ENCODE assay signal across 1 cellular context in the genomic region with DNA sequence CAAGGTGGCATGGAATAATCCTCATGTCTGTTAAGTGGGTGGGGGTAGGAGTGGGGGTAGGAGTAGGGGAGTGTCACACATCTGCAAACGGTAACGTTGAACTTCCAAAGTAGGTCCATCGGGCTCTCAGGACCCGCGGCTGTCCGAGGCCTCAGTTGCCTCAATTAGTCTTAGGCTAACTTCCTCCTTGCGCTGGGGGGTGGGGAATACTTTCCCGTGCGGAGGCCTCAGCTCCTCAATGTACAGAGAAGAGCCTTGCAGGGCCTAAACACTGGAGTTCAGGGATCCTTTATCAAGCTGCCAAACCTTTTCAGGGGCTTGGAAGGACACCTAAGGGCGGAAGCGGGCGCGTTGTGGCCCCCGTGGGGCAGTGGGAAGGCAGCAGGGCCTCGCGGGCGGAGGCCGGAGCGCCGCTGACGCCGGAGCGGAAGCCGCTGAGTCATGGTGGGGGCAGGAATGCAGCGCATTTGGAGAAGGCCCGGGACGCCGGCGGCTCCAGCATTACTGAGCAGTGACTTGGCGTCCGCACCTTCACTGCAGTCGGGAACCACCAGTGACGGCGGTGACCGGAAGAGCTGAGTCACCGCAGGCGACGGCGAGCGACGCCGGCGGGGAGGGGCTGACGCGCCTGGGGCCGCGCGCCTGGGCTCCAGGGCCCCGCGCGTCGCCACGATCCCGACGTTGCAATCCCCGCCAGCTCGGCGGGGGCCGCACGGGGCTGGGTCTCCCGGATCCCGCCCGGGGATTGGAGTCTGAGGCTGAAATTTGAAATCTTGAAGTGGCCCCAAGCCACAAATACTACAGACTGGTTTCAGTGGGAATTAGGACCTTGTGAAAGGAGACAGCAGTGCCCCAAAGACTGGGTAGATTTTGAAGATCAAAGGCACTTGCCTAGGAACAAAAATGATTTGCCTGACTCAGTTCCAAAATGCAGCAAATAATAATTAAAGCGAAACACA.
TF ChIP-seq lines count a peak whose summit lies in the region.

No MANE protein-coding gene starts in this region.

TF ChIP-seq in HepG2, 621 proteins besides CTCF, POLR2A, EP300 and RAD21 (continued from another document and continues in another):
- peak; percentile 26; the same call in 1 of the 2 replicates for TF ChIP-seq NFAT5 (CRISPR knock-in tag; IDR thresholded peaks at IDR 0.05)
- TF ChIP-seq RORA (CRISPR knock-in tag; IDR thresholded peaks at IDR 0.05) = no peak
- peak; percentile 82; the same call in 1 of the 2 replicates for TF ChIP-seq KDM3A (CRISPR knock-in tag; IDR thresholded peaks at IDR 0.05; ENCODE audit: low read depth)
- TF ChIP-seq, protein P1, sequence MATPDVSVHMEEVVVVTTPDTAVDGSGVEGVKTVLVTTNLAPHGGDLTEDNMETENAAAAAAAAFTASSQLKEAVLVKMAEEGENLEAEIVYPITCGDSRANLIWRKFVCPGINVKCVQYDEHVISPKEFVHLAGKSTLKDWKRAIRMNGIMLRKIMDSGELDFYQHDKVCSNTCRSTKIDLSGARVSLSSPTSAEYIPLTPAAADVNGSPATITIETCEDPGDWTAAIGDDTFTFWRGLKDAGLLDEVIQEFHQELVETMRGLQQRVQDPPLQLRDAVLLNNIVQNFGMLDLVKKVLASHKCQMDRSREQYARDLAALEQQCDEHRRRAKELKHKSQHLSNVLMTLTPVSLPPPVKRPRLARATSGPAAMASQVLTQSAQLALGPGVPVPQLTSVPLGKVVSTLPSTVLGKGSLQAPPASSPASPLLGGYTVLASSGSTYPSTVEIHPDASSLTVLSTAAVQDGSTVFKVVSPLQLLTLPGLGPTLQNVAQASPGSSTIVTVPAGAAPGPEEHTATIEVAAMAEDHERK (CRISPR knock-in tag; IDR thresholded peaks at IDR 0.05; ENCODE audit: low read depth) = peak; percentile 85
- TF ChIP-seq SRF (IDR thresholded peaks at IDR 0.05; ENCODE audit: low read depth, low read length) = no peak
- TF ChIP-seq KLF12 (CRISPR knock-in tag; IDR thresholded peaks at IDR 0.05; ENCODE audit: borderline replicate concordance) = peak; percentile 76; the same call in 1 of the 2 replicates
- TF ChIP-seq EEA1 (CRISPR knock-in tag; IDR thresholded peaks at IDR 0.05; ENCODE audit: borderline replicate concordance) = no peak
- no peak for TF ChIP-seq ZNF569 (CRISPR knock-in tag; IDR thresholded peaks at IDR 0.05; ENCODE audit: borderline replicate concordance)
- peak; percentile 85 for TF ChIP-seq MAX (IDR thresholded peaks at IDR 0.05)
- TF ChIP-seq, protein P2, sequence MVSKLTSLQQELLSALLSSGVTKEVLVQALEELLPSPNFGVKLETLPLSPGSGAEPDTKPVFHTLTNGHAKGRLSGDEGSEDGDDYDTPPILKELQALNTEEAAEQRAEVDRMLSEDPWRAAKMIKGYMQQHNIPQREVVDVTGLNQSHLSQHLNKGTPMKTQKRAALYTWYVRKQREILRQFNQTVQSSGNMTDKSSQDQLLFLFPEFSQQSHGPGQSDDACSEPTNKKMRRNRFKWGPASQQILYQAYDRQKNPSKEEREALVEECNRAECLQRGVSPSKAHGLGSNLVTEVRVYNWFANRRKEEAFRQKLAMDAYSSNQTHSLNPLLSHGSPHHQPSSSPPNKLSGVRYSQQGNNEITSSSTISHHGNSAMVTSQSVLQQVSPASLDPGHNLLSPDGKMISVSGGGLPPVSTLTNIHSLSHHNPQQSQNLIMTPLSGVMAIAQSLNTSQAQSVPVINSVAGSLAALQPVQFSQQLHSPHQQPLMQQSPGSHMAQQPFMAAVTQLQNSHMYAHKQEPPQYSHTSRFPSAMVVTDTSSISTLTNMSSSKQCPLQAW (CRISPR knock-in tag; IDR thresholded peaks at IDR 0.05) = peak; percentile 83; the same call in 1 of the 2 replicates
- TF ChIP-seq JARID2 (CRISPR knock-in tag; IDR thresholded peaks at IDR 0.05; ENCODE audit: insufficient replicate concordance) = no peak
- TF ChIP-seq IRX3 (CRISPR knock-in tag; IDR thresholded peaks at IDR 0.05; ENCODE audit: borderline replicate concordance, low read depth) = peak; percentile 33; the same call in 1 of the 2 replicates
- TF ChIP-seq NR0B2 (CRISPR knock-in tag; IDR thresholded peaks at IDR 0.05) = peak; percentile 53; the same call in 1 of the 2 replicates
- no peak; the same call in 1 of the 2 replicates for TF ChIP-seq ZNF567 (CRISPR knock-in tag; IDR thresholded peaks at IDR 0.05; ENCODE audit: borderline replicate concordance)
- peak; percentile 89; the same call in 1 of the 2 replicates for TF ChIP-seq BRD4 (CRISPR knock-in tag; IDR thresholded peaks at IDR 0.05)
- no peak for TF ChIP-seq ZNF432 (CRISPR knock-in tag; IDR thresholded peaks at IDR 0.05; ENCODE audit: borderline replicate concordance)
- peak; percentile 57; the same call in 1 of the 2 replicates for TF ChIP-seq ZNF558 (CRISPR knock-in tag; IDR thresholded peaks at IDR 0.05; ENCODE audit: borderline replicate concordance)
- TF ChIP-seq, protein P3, sequence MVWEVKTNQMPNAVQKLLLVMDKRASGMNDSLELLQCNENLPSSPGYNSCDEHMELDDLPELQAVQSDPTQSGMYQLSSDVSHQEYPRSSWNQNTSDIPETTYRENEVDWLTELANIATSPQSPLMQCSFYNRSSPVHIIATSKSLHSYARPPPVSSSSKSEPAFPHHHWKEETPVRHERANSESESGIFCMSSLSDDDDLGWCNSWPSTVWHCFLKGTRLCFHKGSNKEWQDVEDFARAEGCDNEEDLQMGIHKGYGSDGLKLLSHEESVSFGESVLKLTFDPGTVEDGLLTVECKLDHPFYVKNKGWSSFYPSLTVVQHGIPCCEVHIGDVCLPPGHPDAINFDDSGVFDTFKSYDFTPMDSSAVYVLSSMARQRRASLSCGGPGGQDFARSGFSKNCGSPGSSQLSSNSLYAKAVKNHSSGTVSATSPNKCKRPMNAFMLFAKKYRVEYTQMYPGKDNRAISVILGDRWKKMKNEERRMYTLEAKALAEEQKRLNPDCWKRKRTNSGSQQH (CRISPR knock-in tag; IDR thresholded peaks at IDR 0.05; ENCODE audit: low read depth) = peak; percentile 58; the same call in 1 of the 2 replicates
- TF ChIP-seq HNRNPL (IDR thresholded peaks at IDR 0.05; ENCODE audit: low read depth, low read length) = peak; percentile 61; the same call in 1 of the 2 replicates
- peak; percentile 32; the same call in 1 of the 2 replicates for TF ChIP-seq RNF219 (CRISPR knock-in tag; IDR thresholded peaks at IDR 0.05)
- TF ChIP-seq NCOA2 (CRISPR knock-in tag; IDR thresholded peaks at IDR 0.05) = peak; percentile 79
- peak; percentile 90; the same call in 1 of the 2 replicates for TF ChIP-seq GLI4 (CRISPR knock-in tag; IDR thresholded peaks at IDR 0.05; ENCODE audit: borderline replicate concordance)
- peak; percentile 52; the same call in 1 of the 2 replicates for TF ChIP-seq SNAPC2 (CRISPR knock-in tag; IDR thresholded peaks at IDR 0.05)
- peak; percentile 78 for TF ChIP-seq PAXIP1 (CRISPR knock-in tag; conservative IDR thresholded peaks at IDR 0.05)
- TF ChIP-seq, protein P4, sequence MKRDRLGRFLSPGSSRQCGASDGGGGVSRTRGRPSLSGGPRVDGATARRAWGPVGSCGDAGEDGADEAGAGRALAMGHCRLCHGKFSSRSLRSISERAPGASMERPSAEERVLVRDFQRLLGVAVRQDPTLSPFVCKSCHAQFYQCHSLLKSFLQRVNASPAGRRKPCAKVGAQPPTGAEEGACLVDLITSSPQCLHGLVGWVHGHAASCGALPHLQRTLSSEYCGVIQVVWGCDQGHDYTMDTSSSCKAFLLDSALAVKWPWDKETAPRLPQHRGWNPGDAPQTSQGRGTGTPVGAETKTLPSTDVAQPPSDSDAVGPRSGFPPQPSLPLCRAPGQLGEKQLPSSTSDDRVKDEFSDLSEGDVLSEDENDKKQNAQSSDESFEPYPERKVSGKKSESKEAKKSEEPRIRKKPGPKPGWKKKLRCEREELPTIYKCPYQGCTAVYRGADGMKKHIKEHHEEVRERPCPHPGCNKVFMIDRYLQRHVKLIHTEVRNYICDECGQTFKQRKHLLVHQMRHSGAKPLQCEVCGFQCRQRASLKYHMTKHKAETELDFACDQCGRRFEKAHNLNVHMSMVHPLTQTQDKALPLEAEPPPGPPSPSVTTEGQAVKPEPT (CRISPR knock-in tag; IDR thresholded peaks at IDR 0.05; ENCODE audit: low read depth) = no peak
- TF ChIP-seq HOXD1 (CRISPR knock-in tag; IDR thresholded peaks at IDR 0.05) = no peak
- TF ChIP-seq ATRX (CRISPR knock-in tag; IDR thresholded peaks at IDR 0.05; ENCODE audit: borderline replicate concordance) = no peak
- peak; percentile 76 for TF ChIP-seq AGO2 (optimal IDR thresholded peaks at IDR 0.05; ENCODE audit: low read depth, low read length)
- no peak for TF ChIP-seq CENPX (CRISPR knock-in tag; IDR thresholded peaks at IDR 0.05)
- no peak for TF ChIP-seq ZNF577 (CRISPR knock-in tag; IDR thresholded peaks at IDR 0.05; ENCODE audit: borderline replicate concordance, low read depth)
